ENCODE assay signal across 8 cellular contexts in genomic region chr2:26011990-26012856, GRCh38. TPM values are rescaled to one million over a fixed set of nuclear protein-coding genes. Genes with fewer than 3 reads are reported as not detected.
DNase-seq lines count a peak whose midpoint lies in the region; ATAC-seq and TF ChIP-seq lines count a peak whose summit lies in the region.

No MANE protein-coding gene starts in this region.

- no peak overlapping the region for H3K4me3 ChIP-seq in neutrophil (ENCODE audit: low read depth in 1 of 2, low read length in 1 of 2)

- H3K9me3 Mint-ChIP-seq in endothelial cell (ENCODE audit: unreplicated experiment), result no peaks in the 10 kb centered on the region

- H3K9me3 ChIP-seq in neutrophil, result no peaks in the 10 kb centered on the region

- H3K27ac ChIP-seq in neutrophil, result peak overlapping the region; percentile 90

- H3K4me1 ChIP-seq in neutrophil (ENCODE audit: control insufficient read depth in 1 of 2, insufficient read depth in 1 of 2, low read depth in 1 of 2, low read length in 1 of 2), result peaks cover 54 to 56% of the 10 kb centered on the region in 2 experiments

- no peak overlapping the region for H3K4me3 Mint-ChIP-seq in endothelial cell (ENCODE audit: unreplicated experiment)

- H3K36me3 Mint-ChIP-seq in endothelial cell (ENCODE audit: low read depth, unreplicated experiment), result peaks cover 5% of the 10 kb centered on the region

- peaks cover 10% of the 10 kb centered on the region for H3K4me1 Mint-ChIP-seq in endothelial cell (ENCODE audit: unreplicated experiment)

- H3K27me3 ChIP-seq in neutrophil, result no peaks in the 10 kb centered on the region

- TF ChIP-seq CTCF in endothelial cell (IDR thresholded peaks at IDR 0.05; ENCODE audit: unreplicated experiment) (no peak), neutrophil (IDR thresholded peaks at IDR 0.05) (no peak)

- ATAC-seq in HG02840 (IDR thresholded peaks at IDR 0.05; ENCODE audit: low FRiP score, unreplicated experiment), result no peak

- DNase-seq in DMS79 (lab: John Stamatoyannopoulos, UW), result peak; percentile 97
- peak; percentile 3 for DNase-seq in NCI-H69 (lab: John Stamatoyannopoulos, UW)
- no peak for DNase-seq in endothelial cell (ENCODE audit: low spot score)
- no peak for DNase-seq in amniotic stem cell (lab: John Stamatoyannopoulos, UW)
- no peak for DNase-seq in NOMO-1 (lab: John Stamatoyannopoulos, UW; ENCODE audit: unreplicated experiment in 2 of 2)
- DNase-seq in central memory CD4-positive, alpha-beta T cell, result no peak

- no peaks in the 10 kb centered on the region for H3K36me3 ChIP-seq in neutrophil

- peak overlapping the region; percentile 57 for H3K27ac Mint-ChIP-seq in endothelial cell (ENCODE audit: unreplicated experiment)

- peaks cover 1% of the 10 kb centered on the region for H3K27me3 Mint-ChIP-seq in endothelial cell (ENCODE audit: unreplicated experiment)

RNA-seq across cellular contexts. Expression of gene RAB10, which starts 21.7 kb away (rescaled TPM):
- total RNA-seq in endothelial cell (ENCODE audit: unreplicated experiment), result 130 TPM

RNA-seq across cellular contexts. Expression of gene KIF3C, which starts 29.9 kb away (rescaled TPM):
- total RNA-seq in endothelial cell (ENCODE audit: unreplicated experiment), result 78.1 TPM

Comparison
In these comparisons a context has a peak if more than half of its experiments do, and no peak if none do; other contexts are left out.
1. DNase-seq: peak in DMS79 (single experiment) and NCI-H69 (single experiment); none in endothelial cell (single experiment), amniotic stem cell (single experiment), NOMO-1 (0 of 2) and central memory CD4-positive, alpha-beta T cell (single experiment).